In the genomic region with DNA sequence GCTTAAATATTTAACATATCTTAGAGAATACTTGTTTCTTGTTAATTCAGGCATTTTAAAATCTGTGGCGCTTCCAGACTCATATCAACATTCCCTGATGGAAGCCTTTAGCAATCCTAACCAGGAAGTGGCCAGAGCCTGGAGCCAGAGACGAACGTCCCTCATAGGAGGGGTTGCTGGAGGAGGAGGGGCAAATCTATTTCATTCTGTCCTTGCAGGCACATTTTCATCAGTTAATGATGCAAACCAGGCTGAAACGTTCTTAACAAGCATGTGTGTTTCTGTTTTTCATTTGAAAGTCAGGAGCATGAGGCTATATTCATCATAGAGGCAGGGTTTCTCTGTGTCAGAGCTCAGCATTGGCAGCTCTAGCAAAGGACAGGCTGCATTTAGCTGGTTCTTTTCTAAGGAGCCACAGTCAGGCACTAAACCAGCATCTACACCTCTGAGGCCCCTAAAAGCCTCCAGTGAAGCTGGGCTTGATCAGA, we compare ENCODE assay signal across 8 cellular contexts. TPM values are rescaled to one million over a fixed set of nuclear protein-coding genes. Genes with fewer than 3 reads are reported as not detected.
DNase-seq lines count a peak whose midpoint lies in the region; ATAC-seq and TF ChIP-seq lines count a peak whose summit lies in the region.

No MANE protein-coding gene starts in this region.

- H3K9ac ChIP-seq in smooth muscle cell (ENCODE audit: low read depth), result peak overlapping the region; percentile 74

- peaks cover 18% of the 10 kb centered on the region for H3K4me1 ChIP-seq in smooth muscle cell (ENCODE audit: low read depth)

- H2AFZ ChIP-seq in smooth muscle cell (ENCODE audit: low read depth), result peak overlapping the region; percentile 77

- peak overlapping the region; percentile 13 for H3K4me3 ChIP-seq in HFF-Myc (replicated peaks; ENCODE audit: low read depth, low read length)
- H3K4me3 ChIP-seq in smooth muscle cell, result peak overlapping the region; percentile 36

- H3K27me3 ChIP-seq in smooth muscle cell (ENCODE audit: low read depth), result no peaks in the 10 kb centered on the region

- H3F3A ChIP-seq in smooth muscle cell (ENCODE audit: low read depth), result peaks cover 15% of the 10 kb centered on the region

- H4K20me1 ChIP-seq in smooth muscle cell (ENCODE audit: low read depth), result no peaks in the 10 kb centered on the region

- peak; percentile 78 for DNase-seq in HFF-Myc (ENCODE audit: extremely low read depth, low read depth)
- DNase-seq in iPS-NIHi11 (ENCODE audit: low spot score), result peak; percentile 57
- no peak for DNase-seq in smooth muscle cell (lab: John Stamatoyannopoulos, UW; ENCODE audit: unreplicated experiment)
- DNase-seq in COLO829 (ENCODE audit: low spot score), result no peak
- no peak for DNase-seq in COLO668 (lab: John Stamatoyannopoulos, UW; ENCODE audit: unreplicated experiment)

- 2% methylated on average over 4 of the region's 4 CpGs for WGBS in smooth muscle cell (ENCODE audit: low lambda C conversion rate)

- no peaks in the 10 kb centered on the region for H3K9me3 ChIP-seq in smooth muscle cell (replicated peaks; ENCODE audit: low read depth)

- no peaks in the 10 kb centered on the region for H3K79me2 ChIP-seq in smooth muscle cell (ENCODE audit: low read depth)

- H3K27ac ChIP-seq in angular gyrus (ENCODE audit: low read depth, low read length), result peak overlapping the region; percentile 85
- H3K27ac ChIP-seq in smooth muscle cell (ENCODE audit: low read depth), result peak overlapping the region; percentile 89

- ATAC-seq in GM18858 (IDR thresholded peaks at IDR 0.05; ENCODE audit: unreplicated experiment), result no peak
- no peak for ATAC-seq in GM21825 (IDR thresholded peaks at IDR 0.05; ENCODE audit: unreplicated experiment)

- H3K4me2 ChIP-seq in smooth muscle cell, result peak overlapping the region; percentile 84

- TF ChIP-seq CTCF in HFF-Myc (IDR thresholded peaks at IDR 0.05; ENCODE audit: low read depth, low read length, missing control alignments) (no peak), smooth muscle cell (IDR thresholded peaks at IDR 0.05; ENCODE audit: borderline replicate concordance, insufficient read depth, poor library complexity, severe bottlenecking) (no peak)

- no peaks in the 10 kb centered on the region for H3K36me3 ChIP-seq in smooth muscle cell (ENCODE audit: low read depth)

RNA-seq across cellular contexts. Expression of gene IFIT2, which starts 17.8 kb away (rescaled TPM):
- total RNA-seq in smooth muscle cell, result 0.27 and 1.2 TPM in 2 replicates
- 0.72 and 1.5 TPM in 2 replicates for polyA plus RNA-seq in smooth muscle cell

RNA-seq across cellular contexts. Expression of gene LIPA, which starts 32.5 kb away (rescaled TPM):
- 27.1 and 33.0 TPM in 2 replicates for total RNA-seq in smooth muscle cell
- polyA plus RNA-seq in smooth muscle cell, result 22.9 and 34.4 TPM in 2 replicates

RNA-seq across cellular contexts. Expression of gene IFIT3, which starts 43.8 kb away (rescaled TPM):
- 1.2 and 2.1 TPM in 2 replicates for total RNA-seq in smooth muscle cell
- 1.7 and 4.6 TPM in 2 replicates for polyA plus RNA-seq in smooth muscle cell

Comparison
In these comparisons a context has a peak if more than half of its experiments do, and no peak if none do; other contexts are left out.
1. DNase-seq: peak in HFF-Myc (single experiment) and iPS-NIHi11 (single experiment); none in smooth muscle cell (single experiment), COLO829 (single experiment) and COLO668 (single experiment).